Comparison of ENCODE assay signal across 1 cellular context in the genomic region with DNA sequence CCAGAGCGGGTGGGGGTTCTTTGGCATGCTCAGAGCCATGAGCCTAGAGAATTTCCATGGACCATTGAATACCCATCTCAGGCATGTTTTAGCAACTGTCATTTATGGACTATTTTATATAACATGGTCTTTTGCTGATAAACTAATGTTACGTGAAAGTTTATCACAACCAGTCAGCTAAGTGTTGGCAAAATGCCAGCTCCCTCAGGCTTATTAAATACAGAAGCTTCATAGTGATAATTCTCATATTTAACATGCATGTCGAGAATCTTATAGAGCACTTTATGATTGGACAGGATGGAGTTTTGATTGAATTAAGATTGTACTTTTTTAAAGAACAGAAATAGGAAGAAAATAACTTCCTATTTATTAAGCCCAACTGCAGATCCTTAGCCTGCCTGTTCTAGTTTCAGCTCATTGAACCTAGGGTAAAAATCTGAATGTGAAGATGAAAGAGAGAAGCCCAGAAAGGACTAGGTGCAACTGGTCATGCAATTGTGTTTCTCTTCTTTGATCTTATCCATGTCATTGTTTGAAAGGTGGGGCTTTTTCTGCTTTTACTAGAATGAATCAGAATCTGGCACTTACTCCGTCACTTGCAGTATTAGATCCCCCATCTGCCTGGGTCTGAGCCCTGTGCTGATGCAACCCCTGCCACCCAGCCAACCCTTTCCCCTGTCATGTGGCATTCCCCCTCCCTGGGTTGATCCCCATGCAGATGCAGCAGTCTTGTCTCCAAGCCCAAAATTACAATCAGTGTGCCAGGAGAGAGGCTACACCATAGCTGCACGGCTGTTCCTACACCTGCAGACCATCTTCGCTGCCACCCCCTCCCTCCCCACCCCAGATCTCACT.
TF ChIP-seq lines count a peak whose summit lies in the region.

No MANE protein-coding gene starts in this region.

TF ChIP-seq in HepG2, 621 proteins besides CTCF, POLR2A, EP300 and RAD21 (continued from another document):
- TF ChIP-seq MATR3 (CRISPR knock-in tag; IDR thresholded peaks at IDR 0.05): no peak
TF ChIP-seq in HepG2: peak in this region for 1.
